ENCODE assay signal across 21 cellular contexts in the genomic region with DNA sequence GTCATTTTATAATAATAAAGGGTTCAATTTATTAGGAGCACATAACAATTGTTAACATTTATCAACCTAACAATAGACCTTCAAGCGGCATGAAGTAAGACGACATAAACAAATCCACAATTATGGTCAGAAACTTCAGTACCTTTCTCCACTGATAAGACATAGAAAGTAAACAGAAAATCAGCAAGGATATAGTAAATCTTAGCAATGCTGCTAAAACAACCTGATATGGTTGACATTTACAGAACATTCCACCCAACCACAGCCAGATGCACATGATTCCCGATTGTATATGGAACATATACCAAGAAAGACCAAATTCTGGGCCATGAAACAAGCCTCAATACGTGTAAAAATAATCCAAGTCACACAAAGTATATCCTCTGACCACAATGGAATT.
"Had no signal": no experiment of that assay in that cellular context is flagged by ENCODE, and none has a peak within 500 bp of the region (broad histone marks: within the 10 kb centered on the region; RNA-seq: fewer than 3 reads in every experiment).

No MANE protein-coding gene starts in this region.

- H3K9me3 Mint-ChIP-seq: endodermal cell, neural crest cell, type B pancreatic cell had no signal

- H3K4me3 Mint-ChIP-seq: endodermal cell, naive B cell, neural crest cell, type B pancreatic cell had no signal

- DNase-seq: colonic mucosa; dermis blood vessel endothelial cell; endodermal cell; erythroblast; heart left ventricle; hippocampal formation; kidney glomerular epithelial cell; mesendoderm; naive B cell; ovary; sigmoid colon; stimulated activated CD4-positive, alpha-beta T cell treated with anti-CD3 and anti-CD28 coated beads, Interleukin-2, amount 100 ng/mL, for 24 hours; stimulated activated naive CD8-positive, alpha-beta T cell treated with anti-CD3 and anti-CD28 coated beads, Interleukin-15, Interleukin-2, amounts not matched to agents 100 U/mL and 50 U/mL, for 24 hours; thyroid gland had no signal

- H3K36me3 Mint-ChIP-seq: type B pancreatic cell had no signal

- H3K36me3 ChIP-seq: colonic mucosa, heart left ventricle, ovary, right atrium auricular region, sigmoid colon, suprapubic skin, thyroid gland had no signal

- H3K27me3 ChIP-seq: colonic mucosa, heart left ventricle, ovary, right atrium auricular region, sigmoid colon, suprapubic skin, thyroid gland had no signal

- H3K4me3 ChIP-seq: colonic mucosa, heart left ventricle, ovary, right atrium auricular region, sigmoid colon, skin epidermis, suprapubic skin, thyroid gland had no signal

- H3K4me1 Mint-ChIP-seq: endodermal cell, naive B cell had no signal

- ATAC-seq: heart left ventricle; stimulated activated naive CD8-positive, alpha-beta T cell treated with anti-CD3 and anti-CD28 coated beads, Interleukin-15, Interleukin-2, amounts not matched to agents 100 U/mL and 50 U/mL, for 24 hours had no signal

- H3K9me3 ChIP-seq: colonic mucosa, ovary, sigmoid colon, suprapubic skin, thyroid gland had no signal

- H3K4me1 ChIP-seq: colonic mucosa, heart left ventricle, right atrium auricular region, sigmoid colon, suprapubic skin, thyroid gland had no signal

- FAIRE-seq: endothelial cell of umbilical vein, urothelium cell line had no signal

- H3K27ac ChIP-seq: colonic mucosa, heart left ventricle, ovary, right atrium auricular region, sigmoid colon, skin epidermis, suprapubic skin, thyroid gland had no signal

- H3K27ac Mint-ChIP-seq: endodermal cell, naive B cell, type B pancreatic cell had no signal
